13 cellular contexts compared by ENCODE assay signal in the genomic region with DNA sequence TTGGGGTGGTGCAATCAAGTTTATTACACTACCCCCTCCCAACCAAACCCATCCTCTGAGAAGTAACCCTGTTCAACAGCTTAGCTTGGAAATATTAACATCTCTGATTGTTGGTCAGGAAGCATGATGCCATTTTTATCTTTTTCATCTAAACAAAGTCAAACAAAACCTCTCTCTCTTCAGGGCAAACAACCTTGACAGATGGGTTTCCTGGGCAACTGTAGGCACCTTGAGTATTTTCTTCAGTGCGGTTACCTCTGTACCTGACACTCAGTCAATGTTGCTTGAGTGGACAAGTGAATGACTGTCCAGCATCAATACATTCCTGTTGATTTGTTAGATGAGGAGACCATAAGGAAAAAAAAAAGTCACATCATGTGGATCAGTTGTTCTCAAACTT.
DNase-seq lines count a peak whose midpoint lies in the region; ATAC-seq and TF ChIP-seq lines count a peak whose summit lies in the region.
"Had no signal": no experiment of that assay in that cellular context is flagged by ENCODE, and none has a peak within 500 bp of the region (broad histone marks: within the 10 kb centered on the region; RNA-seq: fewer than 3 reads in every experiment).

No MANE protein-coding gene starts in this region.

- H3K27ac Mint-ChIP-seq in activated naive CD8-positive, alpha-beta T cell, result peak overlapping the region; percentile 52
- H3K27ac Mint-ChIP-seq in activated naive CD8-positive, alpha-beta T cell treated with anti-CD3 and anti-CD28 coated beads for 36 hours, result no peak overlapping the region
- H3K27ac Mint-ChIP-seq in stimulated activated memory B cell treated with anti-CD40 and anti-IgM and Interleukin-4, amounts not matched to agents 10 μg/mL and 1 μg/mL and 100 μg/mL, for 72 hours, result peak overlapping the region; percentile 86

- H2BK20ac ChIP-seq in IMR-90 (ENCODE audit: low read depth, low read length), result no peak overlapping the region

- no peak overlapping the region for H2AK9ac ChIP-seq in IMR-90 (replicated peaks; ENCODE audit: low read depth, low read length, poor library complexity)

- no peak for DNase-seq in activated naive CD8-positive, alpha-beta T cell treated with anti-CD3 and anti-CD28 coated beads for 36 hours
- no peak for DNase-seq in IMR-90
- DNase-seq in dedifferentiated amniotic fluid mesenchymal stem cell (ENCODE audit: extremely low spot score), result no peak
- DNase-seq in effector CD4-positive, alpha-beta T cell, result no peak
- DNase-seq in coronary artery (ENCODE audit: low spot score), result no peak
- DNase-seq: NCI-H187 treated with DMSO at 0.1 percent for 48 hours, NCI-H446 treated with DMSO at 0.1 percent for 48 hours, NCI-H774, SHP77 had no signal

- in situ Hi-C loops in IMR-90 (cut with MboI; ENCODE audit: low sequenced_read_pairs), result loop anchor here (10.0 kb wide), 1 partner anchor 136 kb away; no protein-coding TSS in a partner anchor

- H4K91ac ChIP-seq in IMR-90 (ENCODE audit: insufficient read depth, low read depth, low read length), result no peak overlapping the region

- no peak overlapping the region for H2AFZ ChIP-seq in IMR-90 (replicated peaks; ENCODE audit: low read length, poor library complexity)

- H3K4me3 Mint-ChIP-seq in activated naive CD8-positive, alpha-beta T cell, result no peak overlapping the region
- H3K4me3 Mint-ChIP-seq in activated naive CD8-positive, alpha-beta T cell treated with anti-CD3 and anti-CD28 coated beads for 36 hours, result no peak overlapping the region
- no peak overlapping the region for H3K4me3 Mint-ChIP-seq in stimulated activated memory B cell treated with anti-CD40 and anti-IgM and Interleukin-4, amounts not matched to agents 10 μg/mL and 1 μg/mL and 100 μg/mL, for 72 hours

- no peak for TF ChIP-seq RAD21 in IMR-90 (IDR thresholded peaks at IDR 0.05; ENCODE audit: low read length)

- no peak overlapping the region for H2BK5ac ChIP-seq in IMR-90 (ENCODE audit: low read depth, low read length, poor library complexity, severe bottlenecking)

- no peaks in the 10 kb centered on the region for H3K27me3 ChIP-seq in IMR-90 (ENCODE audit: control insufficient read depth, insufficient read depth, low read length)

- no peak overlapping the region for H2AK5ac ChIP-seq in IMR-90 (ENCODE audit: low read depth, low read length)

- no peak overlapping the region for H3K23ac ChIP-seq in IMR-90 (ENCODE audit: low read depth, low read length)

- H3K4me2 ChIP-seq in IMR-90 (ENCODE audit: low read depth, low read length), result no peak overlapping the region

- TF ChIP-seq CTCF in IMR-90 (conservative IDR thresholded peaks at IDR 0.05; ENCODE audit: low read depth, low read length) (no peak), VCaP (conservative IDR thresholded peaks at IDR 0.05) (no peak), coronary artery (IDR thresholded peaks at IDR 0.05) (no peak)

- H4K8ac ChIP-seq in IMR-90 (ENCODE audit: low read depth in 2 of 2, low read length in 2 of 2), result no peak overlapping the region

- H3K4me1 Mint-ChIP-seq in activated naive CD8-positive, alpha-beta T cell (ENCODE audit: low read depth), result peaks cover 50% of the 10 kb centered on the region
- peaks cover 26% of the 10 kb centered on the region for H3K4me1 Mint-ChIP-seq in activated naive CD8-positive, alpha-beta T cell treated with anti-CD3 and anti-CD28 coated beads for 36 hours
- H3K4me1 Mint-ChIP-seq in stimulated activated memory B cell treated with anti-CD40 and anti-IgM and Interleukin-4, amounts not matched to agents 10 μg/mL and 1 μg/mL and 100 μg/mL, for 72 hours, result peaks cover 49% of the 10 kb centered on the region

- POLR2A ChIA-PET in IMR-90 (lab: Charles Lee; ENCODE audit: unreplicated experiment), result no interaction called here

- H3K36me3 Mint-ChIP-seq in activated naive CD8-positive, alpha-beta T cell, result peaks cover 2% of the 10 kb centered on the region
- H3K36me3 Mint-ChIP-seq in activated naive CD8-positive, alpha-beta T cell treated with anti-CD3 and anti-CD28 coated beads for 36 hours, result peaks cover 2% of the 10 kb centered on the region
- no peaks in the 10 kb centered on the region for H3K36me3 Mint-ChIP-seq in stimulated activated memory B cell treated with anti-CD40 and anti-IgM and Interleukin-4, amounts not matched to agents 10 μg/mL and 1 μg/mL and 100 μg/mL, for 72 hours

- TF ChIP-seq POLR2A in IMR-90 (IDR thresholded peaks at IDR 0.05; ENCODE audit: low read depth, low read length), result no peak

- 0 out of 3 replicates have a peak overlapping the region, but pooled peaks have one; percentile 7 for H2BK15ac ChIP-seq in IMR-90 (ENCODE audit: low read depth, low read length)

- H3K9me3 Mint-ChIP-seq in activated naive CD8-positive, alpha-beta T cell (ENCODE audit: low read depth), result peaks cover 3% of the 10 kb centered on the region
- H3K9me3 Mint-ChIP-seq in activated naive CD8-positive, alpha-beta T cell treated with anti-CD3 and anti-CD28 coated beads for 36 hours, result peaks cover 7% of the 10 kb centered on the region
- peaks cover 6% of the 10 kb centered on the region for H3K9me3 Mint-ChIP-seq in stimulated activated memory B cell treated with anti-CD40 and anti-IgM and Interleukin-4, amounts not matched to agents 10 μg/mL and 1 μg/mL and 100 μg/mL, for 72 hours

- no CpG with 5 or more reads among the region's 1 CpG for WGBS in IMR-90 (ENCODE audit: extremely low coverage in 2 of 2, insufficient read length in 1 of 2), 2 experiments

- ATAC-seq in IMR-90 (ENCODE audit: low read depth), result no peak
- ATAC-seq in stimulated activated memory B cell treated with anti-CD40 and anti-IgM and Interleukin-4, amounts not matched to agents 10 μg/mL and 1 μg/mL and 100 μg/mL, for 72 hours, result peak; percentile 60

- no peaks in the 10 kb centered on the region for H3K27me3 Mint-ChIP-seq in activated naive CD8-positive, alpha-beta T cell
- H3K27me3 Mint-ChIP-seq in activated naive CD8-positive, alpha-beta T cell treated with anti-CD3 and anti-CD28 coated beads for 36 hours, result no peaks in the 10 kb centered on the region
- H3K27me3 Mint-ChIP-seq in stimulated activated memory B cell treated with anti-CD40 and anti-IgM and Interleukin-4, amounts not matched to agents 10 μg/mL and 1 μg/mL and 100 μg/mL, for 72 hours, result no peaks in the 10 kb centered on the region

- H4K5ac ChIP-seq in IMR-90 (ENCODE audit: low read depth, low read length), result no peak overlapping the region

- no peaks in the 10 kb centered on the region for H3K36me3 ChIP-seq in IMR-90 (ENCODE audit: control insufficient read depth, insufficient read depth, low read length)

- H3K79me1 ChIP-seq in IMR-90 (ENCODE audit: low read depth in 1 of 2, low read length in 2 of 2), result no peaks in the 10 kb centered on the region

- H3K4me1 ChIP-seq in IMR-90 (ENCODE audit: control insufficient read depth, insufficient read depth, low read length), result peaks cover 6% of the 10 kb centered on the region

- dilution Hi-C loops in IMR-90 (cut with HindIII; ENCODE audit: low sequenced_read_pairs, unreplicated experiment), result no loop called here

- no peak overlapping the region for H2BK120ac ChIP-seq in IMR-90 (ENCODE audit: low read depth, low read length)

- no peaks in the 10 kb centered on the region; the same call in 1 of the 2 replicates for H3K9me3 ChIP-seq in IMR-90 (ENCODE audit: control insufficient read depth, insufficient read depth, low read length)

- BruUV-seq in IMR-90 (replicated peaks; lab: Mats Ljungman, UMichigan), result no TSS peak

- H3K27ac ChIP-seq in IMR-90 (ENCODE audit: insufficient read depth, low read length), result no peak overlapping the region
- H3K27ac ChIP-seq in VCaP, result peak overlapping the region; percentile 64
- H3K27ac ChIP-seq in coronary artery, result peak overlapping the region in 1 of 2 donors; percentile 46
- H3K27ac ChIP-seq: C4-2B had no signal

- intact Hi-C loops in IMR-90 (cut with micrococcal nuclease), result loop anchor here (10.0 kb wide), 1 partner anchor 356 kb away; no protein-coding TSS in a partner anchor

- no peak overlapping the region for H3K18ac ChIP-seq in IMR-90 (ENCODE audit: low read depth, low read length)

- CTCF ChIA-PET in IMR-90 (lab: Yijun Ruan, JAX), result no interaction called here

- H3K4me3 ChIP-seq in IMR-90 (ENCODE audit: insufficient read depth, low read depth, low read length) (no peak overlapping the region), coronary artery (no peak overlapping the region)

- no peak overlapping the region for H3K14ac ChIP-seq in IMR-90 (replicated peaks; ENCODE audit: low read depth, low read length)

- no peak overlapping the region for H3K56ac ChIP-seq in IMR-90 (ENCODE audit: extremely low read depth, insufficient read depth, low read length)

- H3K9me1 ChIP-seq in IMR-90 (ENCODE audit: insufficient read depth, low read length), result 0 out of 2 replicates have a peak, but pooled peaks cover 8% of the 10 kb centered on the region

- no peaks in the 10 kb centered on the region for H4K20me1 ChIP-seq in IMR-90 (ENCODE audit: insufficient read depth, low read length)

- no peak overlapping the region for H3K9ac ChIP-seq in IMR-90 (ENCODE audit: low read depth, low read length)

- H3K4ac ChIP-seq in IMR-90 (ENCODE audit: low read depth, low read length), result no peak overlapping the region

TF ChIP-seq in IMR-90, 13 proteins besides CTCF, POLR2A, EP300 and RAD21 (continues in another document):
- TF ChIP-seq SMC3 (IDR thresholded peaks at IDR 0.05; ENCODE audit: low read depth, low read length) (no peak), RFX5 (IDR thresholded peaks at IDR 0.05; ENCODE audit: low read depth, low read length) (no peak), RCOR1 (IDR thresholded peaks at IDR 0.05; ENCODE audit: insufficient replicate concordance, low read length) (no peak), MAZ (IDR thresholded peaks at IDR 0.05; ENCODE audit: borderline replicate concordance, low read depth, low read length) (no peak), CEBPB (IDR thresholded peaks at IDR 0.05; ENCODE audit: low read depth, low read length) (no peak)
- TF ChIP-seq, protein P1, sequence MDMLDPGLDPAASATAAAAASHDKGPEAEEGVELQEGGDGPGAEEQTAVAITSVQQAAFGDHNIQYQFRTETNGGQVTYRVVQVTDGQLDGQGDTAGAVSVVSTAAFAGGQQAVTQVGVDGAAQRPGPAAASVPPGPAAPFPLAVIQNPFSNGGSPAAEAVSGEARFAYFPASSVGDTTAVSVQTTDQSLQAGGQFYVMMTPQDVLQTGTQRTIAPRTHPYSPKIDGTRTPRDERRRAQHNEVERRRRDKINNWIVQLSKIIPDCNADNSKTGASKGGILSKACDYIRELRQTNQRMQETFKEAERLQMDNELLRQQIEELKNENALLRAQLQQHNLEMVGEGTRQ (IDR thresholded peaks at IDR 0.05; ENCODE audit: low read depth, low read length), result no peak
- TF ChIP-seq, protein P2, sequence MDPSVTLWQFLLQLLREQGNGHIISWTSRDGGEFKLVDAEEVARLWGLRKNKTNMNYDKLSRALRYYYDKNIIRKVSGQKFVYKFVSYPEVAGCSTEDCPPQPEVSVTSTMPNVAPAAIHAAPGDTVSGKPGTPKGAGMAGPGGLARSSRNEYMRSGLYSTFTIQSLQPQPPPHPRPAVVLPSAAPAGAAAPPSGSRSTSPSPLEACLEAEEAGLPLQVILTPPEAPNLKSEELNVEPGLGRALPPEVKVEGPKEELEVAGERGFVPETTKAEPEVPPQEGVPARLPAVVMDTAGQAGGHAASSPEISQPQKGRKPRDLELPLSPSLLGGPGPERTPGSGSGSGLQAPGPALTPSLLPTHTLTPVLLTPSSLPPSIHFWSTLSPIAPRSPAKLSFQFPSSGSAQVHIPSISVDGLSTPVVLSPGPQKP (IDR thresholded peaks at IDR 0.05; ENCODE audit: borderline replicate concordance, low read depth, low read length), result no peak
